In genomic region chr1:245946905-245947304, GRCh38 we compare ENCODE assay signal across 28 cellular contexts.
DNase-seq lines count a peak whose midpoint lies in the region; ATAC-seq, FAIRE-seq and TF ChIP-seq lines count a peak whose summit lies in the region.
"Had no signal": no experiment of that assay in that cellular context is flagged by ENCODE, and none has a peak within 500 bp of the region (broad histone marks: within the 10 kb centered on the region; RNA-seq: fewer than 3 reads in every experiment).

No MANE protein-coding gene starts in this region.

- no peaks in the 10 kb centered on the region for H4K20me1 ChIP-seq in fibroblast of lung (ENCODE audit: control insufficient read depth, extremely low read depth, insufficient read depth, low read length)

- in situ Hi-C loops in gastrocnemius medialis (cut with MboI; ENCODE audit: low sequenced_read_pairs in 4 of 4), result no loop called here

- H3K27me3 ChIP-seq in right atrium auricular region, result no peaks in the 10 kb centered on the region
- no peaks in the 10 kb centered on the region for H3K27me3 ChIP-seq in fibroblast of lung (ENCODE audit: control insufficient read depth, insufficient read depth, low read length)
- no peaks in the 10 kb centered on the region for H3K27me3 ChIP-seq in muscle layer of duodenum (ENCODE audit: low read depth, low read length)
- no peaks in the 10 kb centered on the region for H3K27me3 ChIP-seq in uterus
- no peaks in the 10 kb centered on the region for H3K27me3 ChIP-seq in gastrocnemius medialis
- H3K27me3 ChIP-seq: BE2C, breast epithelium, tibial nerve had no signal

- FAIRE-seq in RCC 7860 (lab: Jason Lieb, UNC), result no peak
- FAIRE-seq: HTR-8/SVneo had no signal

- TF ChIP-seq CTCF in right atrium auricular region (IDR thresholded peaks at IDR 0.05) (no peak), fibroblast of lung (conservative IDR thresholded peaks at IDR 0.05 in 1 of 2, IDR thresholded peaks at IDR 0.05 in 1 of 2; ENCODE audit: low read depth in 1 of 2, low read length in 2 of 2) (no peak), uterus (IDR thresholded peaks at IDR 0.05) (no peak), gastrocnemius medialis (IDR thresholded peaks at IDR 0.05 in 4 of 5, conservative IDR thresholded peaks at IDR 0.05 in 1 of 5) (no peak)

- no peak overlapping the region for H2AFZ ChIP-seq in fibroblast of lung (ENCODE audit: low read length)
- H2AFZ ChIP-seq: parathyroid adenoma had no signal

- ATAC-seq in left cardiac atrium (peak in 1 of 2 donors; percentile 57), gastrocnemius medialis (no peak)
- ATAC-seq: HCT116 had no signal

- DNase-seq in left cardiac atrium (peak; percentile 27), right atrium auricular region (ENCODE audit: low spot score) (no peak), fibroblast of lung (ENCODE audit: low read depth in 2 of 2) (peak; percentile 23 to 30), uterus (peak in 1 of 2 donors; percentile 32), NCI-H1048 (lab: John Stamatoyannopoulos, UW) (no peak), gastrocnemius medialis (no peak), RCC 7860 (ENCODE audit: low spot score) (no peak)
- DNase-seq: 8988T; activated B cell treated with CpG ODN at 0.5 μM for 24 hours; activated CD4-positive, alpha-beta memory T cell treated with anti-CD3 and anti-CD28 coated beads, Interleukin-2, amount 10 ng/mL, durations not matched to agents 7 days and 5 days; activated gamma-delta T cell; activated T-cell treated with anti-CD3 and anti-CD28 coated beads for 4 hours; BE2C; COR-L47; glutamatergic neuron; Karpas-422; NCI-H1092; NCI-H2029; NCI-H510A; RPMI8226; stimulated activated CD4-positive, alpha-beta T cell treated with anti-CD3 and anti-CD28 coated beads, Interleukin-2, amount 100 ng/mL, for 24 hours; stimulated activated naive CD4-positive, alpha-beta T cell treated with Interleukin-2 at 50 U/mL for 16 hours had no signal

- no peak for TF ChIP-seq POLR2A in uterus (IDR thresholded peaks at IDR 0.05)
- TF ChIP-seq POLR2A in gastrocnemius medialis (IDR thresholded peaks at IDR 0.05), result no peak

- H3K9ac ChIP-seq in fibroblast of lung (ENCODE audit: insufficient read depth, low read length), result no peak overlapping the region
- H3K9ac ChIP-seq: parathyroid adenoma had no signal

- no peak overlapping the region for H3K27ac ChIP-seq in right atrium auricular region
- no peak overlapping the region for H3K27ac ChIP-seq in fibroblast of lung (ENCODE audit: insufficient read depth, low read length)
- peak overlapping the region; percentile 13 for H3K27ac ChIP-seq in muscle layer of duodenum (ENCODE audit: low read length)
- peak overlapping the region; percentile 46 to 48 for H3K27ac ChIP-seq in uterus
- no peak overlapping the region for H3K27ac ChIP-seq in gastrocnemius medialis
- H3K27ac ChIP-seq: breast epithelium, parathyroid adenoma, tibial nerve had no signal

- H3K4me2 ChIP-seq in fibroblast of lung (ENCODE audit: extremely low read depth, insufficient read depth, low read length), result peak overlapping the region; percentile 32

- H3K4me3 ChIP-seq in right atrium auricular region (peak overlapping the region in 1 of 2 donors; percentile 11), fibroblast of lung (replicated peaks in 1 of 4; ENCODE audit: control extremely low read depth in 1 of 4, insufficient read depth in 1 of 4, low read depth in 3 of 4, low read length in 4 of 4) (no peak overlapping the region), muscle layer of duodenum (ENCODE audit: low read depth in 1 of 2, low read length in 2 of 2) (peak overlapping the region; percentile 33 to 35), uterus (peak overlapping the region in 1 of 2 donors; percentile 6), gastrocnemius medialis (no peak overlapping the region)
- H3K4me3 ChIP-seq: breast epithelium, tibial nerve had no signal

- H3K79me2 ChIP-seq in fibroblast of lung (ENCODE audit: control insufficient read depth, insufficient read depth, low read length), result no peaks in the 10 kb centered on the region
- H3K79me2 ChIP-seq: parathyroid adenoma had no signal

- no peaks in the 10 kb centered on the region for H3K36me3 ChIP-seq in right atrium auricular region
- H3K36me3 ChIP-seq in fibroblast of lung (ENCODE audit: control insufficient read depth, insufficient read depth, low read length), result no peaks in the 10 kb centered on the region
- H3K36me3 ChIP-seq in muscle layer of duodenum (ENCODE audit: control insufficient read depth in 1 of 2, insufficient read depth in 2 of 2, low read length in 2 of 2), result no peaks in the 10 kb centered on the region
- no peaks in the 10 kb centered on the region for H3K36me3 ChIP-seq in uterus
- H3K36me3 ChIP-seq in gastrocnemius medialis, result no peaks in the 10 kb centered on the region
- H3K36me3 ChIP-seq: breast epithelium, tibial nerve had no signal

- peaks cover 0 to 13% of the 10 kb centered on the region in 2 donors for H3K9me3 ChIP-seq in right atrium auricular region
- H3K9me3 ChIP-seq in fibroblast of lung (ENCODE audit: control insufficient read depth, insufficient read depth, low read depth, low read length), result no peaks in the 10 kb centered on the region
- H3K9me3 ChIP-seq in muscle layer of duodenum (ENCODE audit: control insufficient read depth in 1 of 2, low read length in 2 of 2), result peaks cover 0 to 5% of the 10 kb centered on the region in 2 donors
- no peaks in the 10 kb centered on the region for H3K9me3 ChIP-seq in uterus
- H3K9me3 ChIP-seq in gastrocnemius medialis, result peaks cover 0 to 3% (median 0%) of the 10 kb centered on the region in 3 donors
- H3K9me3 ChIP-seq: BE2C had no signal

- intact Hi-C loops in left cardiac atrium (cut with DNase I), result no loop called here
- intact Hi-C loops in uterus (cut with DNase I; ENCODE audit: low total_unique reads), result no loop called here
- intact Hi-C loops in gastrocnemius medialis (cut with DNase I; ENCODE audit: low total_unique reads), result no loop called here

- H3K4me1 ChIP-seq in right atrium auricular region (no peaks in the 10 kb centered on the region), fibroblast of lung (ENCODE audit: control insufficient read depth, extremely low read depth, insufficient read depth, low read length) (no peaks in the 10 kb centered on the region), muscle layer of duodenum (ENCODE audit: control insufficient read depth in 1 of 2, insufficient read depth in 2 of 2, low read length in 2 of 2) (no peaks in the 10 kb centered on the region), uterus (no peaks in the 10 kb centered on the region), gastrocnemius medialis (no peaks in the 10 kb centered on the region)
- H3K4me1 ChIP-seq: BE2C, breast epithelium, parathyroid adenoma, tibial nerve had no signal

Comparison
In these comparisons a context has a peak if more than half of its experiments do, and no peak if none do; other contexts are left out.
1. DNase-seq: peak in left cardiac atrium (single experiment) and fibroblast of lung (2 of 2); none in right atrium auricular region (single experiment), NCI-H1048 (single experiment), gastrocnemius medialis (0 of 2) and RCC 7860 (single experiment).
2. H3K27ac ChIP-seq: peak in muscle layer of duodenum (single experiment) and uterus (2 of 2); none in right atrium auricular region (0 of 2), fibroblast of lung (single experiment) and gastrocnemius medialis (0 of 4).
3. H3K4me3 ChIP-seq: peak in muscle layer of duodenum (2 of 2); none in fibroblast of lung (0 of 4) and gastrocnemius medialis (0 of 4).